In genomic region chr19:48394331-48395169, GRCh38 we compare ENCODE assay signal across 11 cellular contexts. TPM values are rescaled to one million over a fixed set of nuclear protein-coding genes. Genes with fewer than 3 reads are reported as not detected.
A peak's percentile ranks its signal among the peaks of the same experiment; 100 is the strongest.
DNase-seq lines count a peak whose midpoint lies in the region; ATAC-seq and TF ChIP-seq lines count a peak whose summit lies in the region.
"Had no signal": no experiment of that assay in that cellular context is flagged by ENCODE, and none has a peak within 500 bp of the region (broad histone marks: within the 10 kb centered on the region; RNA-seq: fewer than 3 reads in every experiment).

No MANE protein-coding gene starts in this region.

- H3K27ac ChIP-seq in dorsolateral prefrontal cortex = peak overlapping the region in 8 of 59 donors; percentile 0 to 53 (median 24)
- H3K27ac ChIP-seq in osteoblast (ENCODE audit: low read depth, low read length) = no peak overlapping the region
- H3K27ac ChIP-seq: upper lobe of left lung had no signal

- no peaks in the 10 kb centered on the region for H4K20me1 ChIP-seq in osteoblast (ENCODE audit: insufficient read depth, low read length)

- no peak for ATAC-seq in HG03196 (IDR thresholded peaks at IDR 0.05; ENCODE audit: unreplicated experiment)

- H3K9me3 ChIP-seq in NT2/D1 (ENCODE audit: insufficient read depth, low read length) (no peaks in the 10 kb centered on the region), osteoblast (ENCODE audit: low read depth, low read length) (no peaks in the 10 kb centered on the region)
- H3K9me3 ChIP-seq: upper lobe of left lung had no signal

- peaks cover 18% of the 10 kb centered on the region for H3K79me2 ChIP-seq in osteoblast (ENCODE audit: insufficient read depth, low read length)

- no peak overlapping the region for H2AFZ ChIP-seq in osteoblast (ENCODE audit: low read length)

- H3K4me1 ChIP-seq in NT2/D1 (ENCODE audit: insufficient read depth, insufficient read length) (peaks cover 22% of the 10 kb centered on the region), osteoblast (ENCODE audit: insufficient read depth, low read length) (peaks cover 5% of the 10 kb centered on the region)

- intact Hi-C loops in dorsolateral prefrontal cortex (cut with DNase I) = no loop called here

- peak overlapping the region; percentile 36 for H3K4me2 ChIP-seq in osteoblast (ENCODE audit: insufficient read depth, low read length)

- peaks cover under 1% of the 10 kb centered on the region for H3K36me3 ChIP-seq in NT2/D1 (ENCODE audit: insufficient read depth, insufficient read length, low read length)
- H3K36me3 ChIP-seq in osteoblast (ENCODE audit: insufficient read depth, low read length) = no peaks in the 10 kb centered on the region
- H3K36me3 ChIP-seq: upper lobe of left lung had no signal

- TF ChIP-seq CTCF in dorsolateral prefrontal cortex (IDR thresholded peaks at IDR 0.05 in 54 of 56, conservative IDR thresholded peaks at IDR 0.05 in 2 of 56; ENCODE audit: low read depth in 1 of 56, partially characterized antibody in 56 of 56) = no peak
- no peak for TF ChIP-seq CTCF in osteoblast (IDR thresholded peaks at IDR 0.05; ENCODE audit: extremely low read depth, low read depth, low read length)

- H3K27me3 ChIP-seq in NT2/D1 (ENCODE audit: insufficient read depth, insufficient read length) = peaks cover 54% of the 10 kb centered on the region
- H3K27me3 ChIP-seq in dorsolateral prefrontal cortex = peaks cover 0 to 57% (median 33%) of the 10 kb centered on the region in 45 donors
- peaks cover 53% of the 10 kb centered on the region for H3K27me3 ChIP-seq in osteoblast (ENCODE audit: insufficient read depth, low read length)

- H3K4me3 ChIP-seq in NT2/D1 (ENCODE audit: insufficient read length, low read depth) = peak overlapping the region; percentile 24
- peak overlapping the region in 51 of 59 donors; percentile 13 to 64 (median 46) for H3K4me3 ChIP-seq in dorsolateral prefrontal cortex
- H3K4me3 ChIP-seq in osteoblast (ENCODE audit: insufficient read depth, low read length) = no peak overlapping the region
- H3K4me3 ChIP-seq: upper lobe of left lung had no signal

- H3K9ac ChIP-seq in NT2/D1 (ENCODE audit: insufficient read length, low read depth) = peak overlapping the region; percentile 67

- DNase-seq in NOMO-1 treated with DMSO at 0.1 percent for 48 hours (lab: John Stamatoyannopoulos, UW; ENCODE audit: unreplicated experiment) = peak; percentile 6
- no peak for DNase-seq in NOMO-1 treated with dmso at 0.1 percent for 144 hours (lab: John Stamatoyannopoulos, UW; ENCODE audit: unreplicated experiment)
- DNase-seq in NT2/D1 (ENCODE audit: low read depth, low spot score) = no peak
- no peak for DNase-seq in dorsolateral prefrontal cortex
- DNase-seq in osteoblast (ENCODE audit: insufficient read length, low spot score, missing footprints) = peak; percentile 81
- no peak for DNase-seq in SHP77 treated with DMSO at 0.1 percent for 48 hours (lab: John Stamatoyannopoulos, UW)
- no peak for DNase-seq in T-helper 9 cell
- DNase-seq: Karpas-422 had no signal

RNA-seq across cellular contexts. Expression of gene GRIN2D, which starts 1.1 kb away (rescaled TPM):
- total RNA-seq in dorsolateral prefrontal cortex (1 to 10 TPM; 1.6 to 8.5 (median 4.6) TPM), osteoblast (under 0.01 TPM in 2 replicates)

RNA-seq across cellular contexts. Expression of gene KDELR1, which starts 3.2 kb away (rescaled TPM):
- total RNA-seq in dorsolateral prefrontal cortex = 10 to 100 TPM; 45.9 to 70.8 (median 57.3) TPM
- total RNA-seq in osteoblast = 95.2 and 119 TPM in 2 replicates

RNA-seq across cellular contexts. Expression of gene SYNGR4, which starts 30.4 kb away (rescaled TPM):
- 1 to 10 TPM in 5 of 120 experiments, under 1 TPM in 8, not detected in 107; 0.50 to 3.0 (median 0.83) TPM for total RNA-seq in dorsolateral prefrontal cortex
- not detected in 2 replicates for total RNA-seq in osteoblast
- total RNA-seq: lung microvascular endothelial cell, upper lobe of left lung had no signal

RNA-seq across cellular contexts. Expression of gene TMEM143, which starts 30.8 kb away (rescaled TPM):
- 10 to 100 TPM in 119 of 120 experiments, 1 to 10 TPM in 1; 9.2 to 32.0 (median 16.5) TPM for total RNA-seq in dorsolateral prefrontal cortex
- 4.3 and 4.7 TPM in 2 replicates for total RNA-seq in osteoblast

RNA-seq across cellular contexts. Expression of gene GRWD1, which starts 51.2 kb away (rescaled TPM):
- total RNA-seq in dorsolateral prefrontal cortex (10 to 100 TPM; 14.2 to 29.9 (median 20.2) TPM), osteoblast (23.3 and 25.0 TPM in 2 replicates)

Comparison
In these comparisons a context has a peak if more than half of its experiments do, and no peak if none do; other contexts are left out.
1. DNase-seq: peak in NOMO-1 treated with DMSO at 0.1 percent for 48 hours (single experiment) and osteoblast (single experiment); none in NOMO-1 treated with dmso at 0.1 percent for 144 hours (single experiment), NT2/D1 (single experiment), dorsolateral prefrontal cortex (0 of 10), SHP77 treated with DMSO at 0.1 percent for 48 hours (single experiment) and T-helper 9 cell (single experiment).